12 cellular contexts compared by ENCODE assay signal in the genomic region with DNA sequence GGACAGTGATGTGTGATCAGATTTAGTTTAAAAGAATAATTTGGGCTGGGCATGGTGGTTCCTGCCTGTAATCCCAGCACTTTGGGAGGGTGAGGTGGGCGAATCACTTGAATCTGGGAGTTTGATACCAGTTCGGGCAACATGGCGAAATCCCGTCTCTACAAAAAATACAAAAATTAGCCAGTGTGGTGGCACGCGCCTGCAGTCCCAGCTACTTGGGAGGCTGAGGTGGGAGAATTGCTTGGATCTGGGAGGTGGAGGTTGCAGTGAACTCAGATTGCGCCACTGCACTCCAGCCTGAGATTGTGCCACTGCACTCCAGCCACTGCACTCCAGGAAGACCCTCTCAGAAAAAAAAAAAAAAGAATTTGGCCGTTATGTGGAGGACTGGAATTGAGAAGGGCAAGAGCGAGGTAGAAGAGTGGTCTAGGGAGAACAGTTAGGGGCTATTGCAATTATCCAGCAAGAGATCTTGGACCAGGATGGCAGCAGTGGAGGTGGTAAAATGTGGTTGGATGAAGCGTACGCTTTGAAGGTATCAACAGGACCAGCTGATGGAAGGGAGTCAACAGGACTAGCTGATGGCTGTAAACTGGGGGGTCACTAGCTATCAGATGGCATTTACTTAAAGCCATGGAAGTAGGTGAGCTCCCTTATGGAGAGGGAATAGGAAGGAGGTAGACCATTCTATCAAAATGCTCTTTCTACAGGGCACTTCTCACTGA. TPM values are rescaled to one million over a fixed set of nuclear protein-coding genes. Genes with fewer than 3 reads are reported as not detected.
DNase-seq lines count a peak whose midpoint lies in the region; ATAC-seq, FAIRE-seq and TF ChIP-seq lines count a peak whose summit lies in the region.
"Had no signal": no experiment of that assay in that cellular context is flagged by ENCODE, and none has a peak within 500 bp of the region (broad histone marks: within the 10 kb centered on the region; RNA-seq: fewer than 3 reads in every experiment).

No MANE protein-coding gene starts in this region.

- no peak for TF ChIP-seq CTCF in Caco-2 (IDR thresholded peaks at IDR 0.05; ENCODE audit: insufficient read depth in 1 of 2, low read depth in 1 of 2, low read length in 1 of 2, severe bottlenecking in 1 of 2, unreplicated experiment in 1 of 2)
- no peak for TF ChIP-seq CTCF in OCI-LY3 (IDR thresholded peaks at IDR 0.05; ENCODE audit: low read depth, low read length)
- TF ChIP-seq CTCF in H1 (IDR thresholded peaks at IDR 0.05; ENCODE audit: control extremely low read depth in 1 of 3, insufficient read depth in 1 of 3, low read depth in 1 of 3, low read length in 3 of 3), result no peak
- no peak for TF ChIP-seq CTCF in pancreas (IDR thresholded peaks at IDR 0.05)

- H3K27ac ChIP-seq in OCI-LY3 (ENCODE audit: low read length), result peak overlapping the region; percentile 100; the same call in 1 of the 2 replicates
- no peak overlapping the region for H3K27ac ChIP-seq in H1 (ENCODE audit: low read depth, low read length)
- H3K27ac ChIP-seq in pancreas, result no peak overlapping the region

- peaks cover 13% of the 10 kb centered on the region for H3K23me2 ChIP-seq in H1 (ENCODE audit: low read depth, low read length)

- no peaks in the 10 kb centered on the region for H3K79me2 ChIP-seq in OCI-LY3 (ENCODE audit: low read length)
- no peaks in the 10 kb centered on the region for H3K79me2 ChIP-seq in H1 (ENCODE audit: control insufficient read depth in 1 of 2, insufficient read depth in 2 of 2, low read length in 2 of 2)

- no peak overlapping the region for H3K18ac ChIP-seq in H1 (ENCODE audit: extremely low read depth, low read length)

- FAIRE-seq in H1 (lab: Jason Lieb, UNC) (no peak), pancreas (lab: Jason Lieb, UNC) (no peak)

- peak overlapping the region; percentile 94; the same call in 1 of the 2 replicates for H2BK12ac ChIP-seq in H1 (ENCODE audit: low read depth, low read length)

- H3K27me3 ChIP-seq in Caco-2 (replicated peaks; ENCODE audit: control insufficient read depth, insufficient read depth, low read length) (no peaks in the 10 kb centered on the region), OCI-LY3 (ENCODE audit: low read depth, low read length) (no peaks in the 10 kb centered on the region), H1 (replicated peaks in 1 of 4; ENCODE audit: control insufficient read depth in 3 of 4, extremely low read depth in 1 of 4, insufficient read depth in 3 of 4, low read length in 3 of 4) (peaks cover 0 to 3% (median 0%) of the 10 kb centered on the region in 4 experiments; a peak in 3 of 7 replicates), pancreas (no peaks in the 10 kb centered on the region)

- H2BK5ac ChIP-seq in H1 (ENCODE audit: low read depth, low read length), result no peak overlapping the region

- H2BK15ac ChIP-seq in H1 (ENCODE audit: low read length), result peak overlapping the region; percentile 92; the same call in 1 of the 2 replicates

- H3K56ac ChIP-seq in H1 (replicated peaks; ENCODE audit: insufficient read length, low read depth, low read length), result no peak overlapping the region

- H3K4ac ChIP-seq in H1 (replicated peaks; ENCODE audit: insufficient read length, low read depth, low read length), result no peak overlapping the region

- no peaks in the 10 kb centered on the region for H3K27me3 Mint-ChIP-seq in Caco-2 (ENCODE audit: insufficient read depth, unreplicated experiment)

- ATAC-seq in pancreas (no peak), GM19328 (IDR thresholded peaks at IDR 0.05; ENCODE audit: unreplicated experiment) (no peak), GM19324 (IDR thresholded peaks at IDR 0.05; ENCODE audit: low FRiP score, unreplicated experiment) (no peak)

- peak overlapping the region; percentile 80 for H3K4me3 Mint-ChIP-seq in Caco-2 (ENCODE audit: unreplicated experiment)

- no peak for TF ChIP-seq EP300 in H1 (IDR thresholded peaks at IDR 0.05; ENCODE audit: borderline replicate concordance in 1 of 2, low read depth in 2 of 2, low read length in 2 of 2)

- H4K5ac ChIP-seq in H1 (ENCODE audit: insufficient read length, low read depth, low read length), result no peak overlapping the region

- H3K4me3 ChIP-seq in Caco-2 (ENCODE audit: low read depth, low read length) (no peak overlapping the region), OCI-LY3 (ENCODE audit: low read length) (no peak overlapping the region), H1 (ENCODE audit: extremely low read depth in 1 of 4, insufficient read depth in 2 of 4, low read depth in 3 of 4, low read length in 4 of 4) (no peak overlapping the region), pancreas (no peak overlapping the region)

- no peak for TF ChIP-seq RAD21 in H1 (IDR thresholded peaks at IDR 0.05 in 1 of 2, conservative IDR thresholded peaks at IDR 0.05 in 1 of 2; ENCODE audit: low read depth in 2 of 2, low read length in 2 of 2)

- no peak overlapping the region for H2BK20ac ChIP-seq in H1 (ENCODE audit: low read length)

- CTCF ChIA-PET in Caco-2 (lab: Charles Lee), result interaction anchor here (0.8 to 2.0 kb wide), 2 partner anchors 18 to 87 kb away, joined by 4 to 9 read pairs; a partner anchor contains a TSS
- CTCF ChIA-PET in H1 (lab: Charles Lee; ENCODE audit: partially characterized antibody), result interaction anchor here (0.9 to 3.4 kb wide), 16 partner anchors 9 to 193 kb away, joined by 3 to 21 read pairs (median 5); a partner anchor contains a TSS

- H3K9me3 ChIP-seq in Caco-2 (no peaks in the 10 kb centered on the region), OCI-LY3 (ENCODE audit: insufficient read depth, low read length) (no peaks in the 10 kb centered on the region), H1 (ENCODE audit: insufficient read depth in 2 of 2, low read depth in 1 of 2, low read length in 1 of 2) (no peaks in the 10 kb centered on the region), pancreas (no peaks in the 10 kb centered on the region)

- no peak overlapping the region for H4K8ac ChIP-seq in H1 (ENCODE audit: extremely low read depth, insufficient read depth, low read length)

- H3K23ac ChIP-seq in H1 (ENCODE audit: insufficient read length), result no peak overlapping the region

- no peak overlapping the region for H4K91ac ChIP-seq in H1 (replicated peaks; ENCODE audit: insufficient read length, low read length)

- H2AFZ ChIP-seq in OCI-LY3 (ENCODE audit: low read depth, low read length) (no peak overlapping the region), H1 (ENCODE audit: low read length) (no peak overlapping the region)

- TF ChIP-seq POLR2A in H1 (IDR thresholded peaks at IDR 0.05; ENCODE audit: control extremely low read depth in 1 of 2, low read depth in 2 of 2, low read length in 2 of 2), result no peak

- H3K9me3 Mint-ChIP-seq in Caco-2 (ENCODE audit: unreplicated experiment), result no peaks in the 10 kb centered on the region

- H3K36me3 ChIP-seq in Caco-2 (ENCODE audit: control insufficient read depth, insufficient read depth, low read length) (no peaks in the 10 kb centered on the region), OCI-LY3 (replicated peaks; ENCODE audit: low read depth, low read length) (peaks cover 29% of the 10 kb centered on the region), H1 (ENCODE audit: control insufficient read depth in 2 of 4, insufficient read depth in 4 of 4, low read length in 3 of 4) (no peaks in the 10 kb centered on the region), pancreas (no peaks in the 10 kb centered on the region)

- H2AK5ac ChIP-seq in H1 (ENCODE audit: low read depth, low read length), result 0 out of 2 replicates have a peak overlapping the region, but pooled peaks have one; percentile 75

- H2BK120ac ChIP-seq in H1 (replicated peaks; ENCODE audit: low read depth, low read length), result no peak overlapping the region

- DNase-seq in Caco-2 (peak in 1 of 2 experiments; percentile 6), H1 (ENCODE audit: low read depth in 1 of 2, low spot score in 2 of 2) (no peak), pancreas (peak in 4 of 6 donors; percentile 6 to 14 (median 11)), HuH-7.5 (ENCODE audit: low spot score) (no peak)
- DNase-seq: anterior cingulate cortex, hippocampal formation, NCI-H226, SHP77 had no signal

- no peaks in the 10 kb centered on the region for H3K79me1 ChIP-seq in H1 (ENCODE audit: low read depth, low read length)

- WGBS in H1 (ENCODE audit: extremely low coverage in 1 of 2, insufficient coverage in 1 of 2, insufficient read length in 1 of 2, insufficient replicate concordance in 2 of 2, low coverage in 1 of 2, low lambda C conversion rate in 2 of 2, missing lambda C conversion rate in 1 of 2), 2 experiments, result 90% methylated on average over 10 of the region's 11 CpGs; no CpG with 5 or more reads in 1 of the 2 experiments
- 89 to 96% methylated on average over 11 of the region's 11 CpGs for WGBS in pancreas, 2 donors

- BruUV-seq in Caco-2 (replicated peaks; lab: Mats Ljungman, UMichigan), result no TSS peak

- H3K36me3 Mint-ChIP-seq in Caco-2 (ENCODE audit: insufficient read depth, unreplicated experiment), result peaks cover 19% of the 10 kb centered on the region

- peaks cover 9% of the 10 kb centered on the region for H3K4me1 Mint-ChIP-seq in Caco-2 (ENCODE audit: low read depth, unreplicated experiment)

- H3K4me2 ChIP-seq in OCI-LY3 (ENCODE audit: low read length) (no peak overlapping the region), H1 (ENCODE audit: insufficient read depth in 1 of 2, low read depth in 2 of 2, low read length in 2 of 2) (no peak overlapping the region)

- no peak overlapping the region for H3K9ac ChIP-seq in OCI-LY3 (ENCODE audit: low read length)
- no peak overlapping the region for H3K9ac ChIP-seq in H1 (replicated peaks in 1 of 4; ENCODE audit: extremely low read depth in 1 of 4, low read depth in 3 of 4, low read length in 3 of 4)

- intact Hi-C loops in Caco-2 (cut with micrococcal nuclease; ENCODE audit: unreplicated experiment), result no loop called here
- intact Hi-C loops in pancreas (cut with DNase I), result no loop called here

- H3K4me1 ChIP-seq in Caco-2, result peaks cover 13% of the 10 kb centered on the region
- H3K4me1 ChIP-seq in OCI-LY3 (ENCODE audit: low read length), result peaks cover 19% of the 10 kb centered on the region
- H3K4me1 ChIP-seq in H1 (replicated peaks in 1 of 4; ENCODE audit: control insufficient read depth in 3 of 4, insufficient read depth in 4 of 4, low read length in 3 of 4), result peaks cover 2 to 9% (median 7%) of the 10 kb centered on the region in 4 experiments; a peak in 6 of 7 replicates
- peaks cover 0 to 12% (median 0%) of the 10 kb centered on the region in 3 donors for H3K4me1 ChIP-seq in pancreas

- POLR2A ChIA-PET in Caco-2 (lab: Charles Lee), result interaction anchor here (2.4 kb wide), 1 partner anchor 17 kb away, joined by 43 read pairs; a partner anchor contains a TSS
- POLR2A ChIA-PET in H1 (lab: Charles Lee; ENCODE audit: partially characterized antibody), result interaction anchor here (1.0 to 16.6 kb wide), 10 partner anchors 12 to 507 kb away, joined by 3 to 547 read pairs (median 95); a partner anchor contains a TSS

- peak overlapping the region; percentile 100 for H3K27ac Mint-ChIP-seq in Caco-2 (ENCODE audit: unreplicated experiment)

- no peaks in the 10 kb centered on the region for H4K20me1 ChIP-seq in OCI-LY3 (ENCODE audit: insufficient read depth, low read length)
- no peaks in the 10 kb centered on the region for H4K20me1 ChIP-seq in H1 (replicated peaks in 1 of 2; ENCODE audit: control insufficient read depth in 1 of 2, insufficient read depth in 2 of 2, low read length in 2 of 2)

- no peak overlapping the region for H3K14ac ChIP-seq in H1 (ENCODE audit: insufficient read length)

RNA-seq across cellular contexts. Expression of a gene that starts 9.6 kb away (rescaled TPM):
- total RNA-seq in Caco-2 (2022), result 0.53 and 1.6 TPM in 2 replicates
- total RNA-seq in H1 (2021; fragmentation: NEBNext Ultra II Directional; extraction: Animal tissue kit (Norgen Biotek cat#: 25700)), result 1.1 and 1.5 TPM in 2 replicates
- 1.1 and 1.6 TPM in 2 replicates for polyA plus RNA-seq in H1 (2011; rRNA removed)
- polyA plus RNA-seq in H1 (2011; cell fraction: cytosol; rRNA removed), result 0.80 TPM
- polyA plus RNA-seq in H1 (2011; cell fraction: nucleus; rRNA removed), result 3.9 TPM
- polyA plus RNA-seq in H1 (2012, experiment 1 of 2), result 0.54 to 1.00 TPM (median 0.66 TPM) in 4 replicates
- polyA plus RNA-seq in H1 (2012, experiment 2 of 2), result 0.52 TPM
- 1.4 TPM for polyA plus RNA-seq in H1 (2013, experiment 1 of 2)
- 1.1 TPM for polyA plus RNA-seq in H1 (2013, experiment 2 of 2)
- polyA minus RNA-seq in H1 (2011; rRNA and poly(A)+ RNA removed), result 0.39 and 1.0 TPM in 2 replicates
- polyA minus RNA-seq in H1 (2011; cell fraction: cytosol; rRNA and poly(A)+ RNA removed), result 1.1 TPM
- polyA minus RNA-seq in H1 (2011; cell fraction: nucleus; rRNA and poly(A)+ RNA removed), result 2.0 TPM
- 1 to 10 TPM in 5 of 6 donors, under 1 TPM in 1; 0.91 to 4.3 (median 2.3) TPM for total RNA-seq in pancreas
- polyA plus RNA-seq in pancreas, result 1 to 10 TPM; 4.7 to 5.7 TPM

RNA-seq across cellular contexts. Expression of a gene that starts 10.8 kb away (rescaled TPM):
- total RNA-seq in Caco-2 (2022) (not detected in 2 replicates), pancreas (1 to 10 TPM in 1 of 6 donors, under 1 TPM in 5; 0.28 to 1.8 (median 0.38) TPM)
- not detected in 2 replicates for total RNA-seq in H1 (2021; fragmentation: NEBNext Ultra II Directional; extraction: Animal tissue kit (Norgen Biotek cat#: 25700))
- polyA plus RNA-seq in H1 (2011; rRNA removed) (0.19 and 0.29 TPM in 2 replicates), pancreas (1 to 10 TPM in 1 of 2 donors, under 1 TPM in 1; 0.33 to 1.8 TPM)
- polyA plus RNA-seq in H1 (2011; cell fraction: cytosol; rRNA removed), result 0.16 TPM
- not detected for polyA plus RNA-seq in H1 (2011; cell fraction: nucleus; rRNA removed)
- polyA plus RNA-seq in H1 (2012, experiment 1 of 2), result not detected in 4 replicates
- not detected for polyA plus RNA-seq in H1 (2012, experiment 2 of 2)
- not detected for polyA plus RNA-seq in H1 (2013, experiment 1 of 2)
- not detected for polyA plus RNA-seq in H1 (2013, experiment 2 of 2)
- not detected in 2 replicates for polyA minus RNA-seq in H1 (2011; rRNA and poly(A)+ RNA removed)
- polyA minus RNA-seq in H1 (2011; cell fraction: cytosol; rRNA and poly(A)+ RNA removed), result not detected
- 4.1 TPM for polyA minus RNA-seq in H1 (2011; cell fraction: nucleus; rRNA and poly(A)+ RNA removed)

RNA-seq across cellular contexts. Expression of a gene that starts 17.8 kb away (rescaled TPM):
- 3.2 and 5.2 TPM in 2 replicates for total RNA-seq in Caco-2 (2022)
- total RNA-seq in H1 (2021; fragmentation: NEBNext Ultra II Directional; extraction: Animal tissue kit (Norgen Biotek cat#: 25700)), result 7.9 and 9.7 TPM in 2 replicates
- 12.3 and 21.9 TPM in 2 replicates for polyA plus RNA-seq in H1 (2011; rRNA removed)
- 10.6 TPM for polyA plus RNA-seq in H1 (2011; cell fraction: cytosol; rRNA removed)
- polyA plus RNA-seq in H1 (2011; cell fraction: nucleus; rRNA removed), result 64.2 TPM
- polyA plus RNA-seq in H1 (2012, experiment 1 of 2), result 4.9 to 9.1 TPM (median 8.2 TPM) in 4 replicates
- polyA plus RNA-seq in H1 (2012, experiment 2 of 2), result 6.9 TPM
- 7.1 TPM for polyA plus RNA-seq in H1 (2013, experiment 1 of 2)
- 6.4 TPM for polyA plus RNA-seq in H1 (2013, experiment 2 of 2)
- polyA minus RNA-seq in H1 (2011; rRNA and poly(A)+ RNA removed), result 5.2 and 7.1 TPM in 2 replicates
- polyA minus RNA-seq in H1 (2011; cell fraction: cytosol; rRNA and poly(A)+ RNA removed), result 3.7 TPM
- polyA minus RNA-seq in H1 (2011; cell fraction: nucleus; rRNA and poly(A)+ RNA removed), result 18.2 TPM
- 10 to 100 TPM in 3 of 6 donors, 1 to 10 TPM in 3; 6.1 to 15.9 (median 9.7) TPM for total RNA-seq in pancreas
- polyA plus RNA-seq in pancreas, result 10 to 100 TPM; 21.6 to 35.3 TPM

RNA-seq across cellular contexts. Expression of a gene that starts 25.1 kb away (rescaled TPM):
- total RNA-seq in Caco-2 (2022) (0.44 and 0.48 TPM in 2 replicates), pancreas (under 1 TPM; 0.16 to 0.90 (median 0.34) TPM)
- 1.2 and 1.5 TPM in 2 replicates for total RNA-seq in H1 (2021; fragmentation: NEBNext Ultra II Directional; extraction: Animal tissue kit (Norgen Biotek cat#: 25700))
- polyA plus RNA-seq in H1 (2011; rRNA removed) (0.35 and 0.77 TPM in 2 replicates), pancreas (1 to 10 TPM; 1.2 to 1.8 TPM)
- polyA plus RNA-seq in H1 (2011; cell fraction: cytosol; rRNA removed), result 0.47 TPM
- 2.4 TPM for polyA plus RNA-seq in H1 (2011; cell fraction: nucleus; rRNA removed)
- polyA plus RNA-seq in H1 (2012, experiment 1 of 2), result 0.30 to 0.71 TPM (median 0.52 TPM) in 4 replicates
- polyA plus RNA-seq in H1 (2012, experiment 2 of 2), result 0.18 TPM
- 0.30 TPM for polyA plus RNA-seq in H1 (2013, experiment 1 of 2)
- 0.24 TPM for polyA plus RNA-seq in H1 (2013, experiment 2 of 2)
- 0.15 and 0.25 TPM in 2 replicates for polyA minus RNA-seq in H1 (2011; rRNA and poly(A)+ RNA removed)
- 1.9 TPM for polyA minus RNA-seq in H1 (2011; cell fraction: cytosol; rRNA and poly(A)+ RNA removed)
- polyA minus RNA-seq in H1 (2011; cell fraction: nucleus; rRNA and poly(A)+ RNA removed), result 1.5 TPM
- total RNA-seq: M059J had no signal

RNA-seq across cellular contexts. Expression of a gene that starts 30.0 kb away (rescaled TPM):
- not detected in 2 replicates for total RNA-seq in Caco-2 (2022)
- total RNA-seq in H1 (2021; fragmentation: NEBNext Ultra II Directional; extraction: Animal tissue kit (Norgen Biotek cat#: 25700)), result 0.80 and 1.4 TPM in 2 replicates
- 0.76 and 0.86 TPM in 2 replicates for polyA plus RNA-seq in H1 (2011; rRNA removed)
- 1.1 TPM for polyA plus RNA-seq in H1 (2011; cell fraction: cytosol; rRNA removed)
- polyA plus RNA-seq in H1 (2011; cell fraction: nucleus; rRNA removed), result 1.6 TPM
- polyA plus RNA-seq in H1 (2012, experiment 1 of 2), result 1.1 to 1.7 TPM (median 1.3 TPM) in 4 replicates
- 0.97 TPM for polyA plus RNA-seq in H1 (2012, experiment 2 of 2)
- polyA plus RNA-seq in H1 (2013, experiment 1 of 2), result 0.95 TPM
- 0.72 TPM for polyA plus RNA-seq in H1 (2013, experiment 2 of 2)
- 0.24 and 0.25 TPM in 2 replicates for polyA minus RNA-seq in H1 (2011; rRNA and poly(A)+ RNA removed)
- not detected for polyA minus RNA-seq in H1 (2011; cell fraction: cytosol; rRNA and poly(A)+ RNA removed)
- 0.90 TPM for polyA minus RNA-seq in H1 (2011; cell fraction: nucleus; rRNA and poly(A)+ RNA removed)
- total RNA-seq in pancreas, result under 1 TPM; 0.12 to 0.41 (median 0.32) TPM
- polyA plus RNA-seq in pancreas, result under 1 TPM; 0.56 to 0.68 TPM

Comparison
In these comparisons a context has a peak if more than half of its experiments do, and no peak if none do; other contexts are left out.
1. DNase-seq: peak in pancreas (4 of 6); none in H1 (0 of 2) and HuH-7.5 (single experiment).